ENCODE assay signal across 1 cellular context in the genomic region with DNA sequence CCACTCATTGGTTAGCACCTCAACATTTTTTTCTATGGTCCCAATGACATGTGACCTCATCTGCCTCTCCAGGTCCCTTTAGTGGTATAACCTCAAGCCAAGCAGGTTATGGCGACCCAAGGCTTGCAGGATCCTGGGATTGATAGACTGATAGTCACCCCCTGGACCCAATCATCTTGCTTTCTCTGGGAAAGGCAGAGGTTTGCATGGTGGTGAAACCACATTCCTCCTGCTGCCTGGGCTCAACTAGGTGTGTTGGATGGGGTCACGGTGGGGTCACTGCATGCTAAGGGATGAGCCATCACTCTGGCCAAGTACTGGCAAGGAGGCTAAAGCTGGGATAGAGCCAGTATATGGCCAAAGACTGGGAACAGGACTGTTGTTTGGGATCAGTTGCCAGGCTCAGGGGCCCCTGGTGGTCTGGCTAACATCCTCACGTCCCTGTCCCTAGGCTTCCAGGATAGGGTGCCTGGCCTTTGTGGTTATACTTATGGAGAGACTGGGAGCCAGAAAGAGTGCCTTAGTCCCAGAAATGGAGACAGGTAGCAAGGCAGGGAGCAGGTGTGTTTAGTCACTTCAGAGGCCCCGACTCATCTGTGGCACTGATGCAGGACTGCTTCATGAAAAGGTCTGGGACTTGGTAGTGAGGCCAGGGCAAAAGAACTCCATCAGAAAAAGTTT.
TF ChIP-seq lines count a peak whose summit lies in the region.

No MANE protein-coding gene starts in this region.

TF ChIP-seq in IMR-90, 13 proteins besides CTCF, POLR2A, EP300 and RAD21:
- TF ChIP-seq, protein P1, sequence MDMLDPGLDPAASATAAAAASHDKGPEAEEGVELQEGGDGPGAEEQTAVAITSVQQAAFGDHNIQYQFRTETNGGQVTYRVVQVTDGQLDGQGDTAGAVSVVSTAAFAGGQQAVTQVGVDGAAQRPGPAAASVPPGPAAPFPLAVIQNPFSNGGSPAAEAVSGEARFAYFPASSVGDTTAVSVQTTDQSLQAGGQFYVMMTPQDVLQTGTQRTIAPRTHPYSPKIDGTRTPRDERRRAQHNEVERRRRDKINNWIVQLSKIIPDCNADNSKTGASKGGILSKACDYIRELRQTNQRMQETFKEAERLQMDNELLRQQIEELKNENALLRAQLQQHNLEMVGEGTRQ (IDR thresholded peaks at IDR 0.05; ENCODE audit: low read depth, low read length) = no peak
- TF ChIP-seq RCOR1 (IDR thresholded peaks at IDR 0.05; ENCODE audit: insufficient replicate concordance, low read length) (no peak), RFX5 (IDR thresholded peaks at IDR 0.05; ENCODE audit: low read depth, low read length) (no peak), BHLHE40 (IDR thresholded peaks at IDR 0.05; ENCODE audit: low read depth, low read length) (no peak), FOS (IDR thresholded peaks at IDR 0.05; ENCODE audit: low read depth, low read length) (no peak), SMC3 (IDR thresholded peaks at IDR 0.05; ENCODE audit: low read depth, low read length) (no peak), MAFK (IDR thresholded peaks at IDR 0.05; ENCODE audit: low read depth, low read length) (no peak), MXI1 (IDR thresholded peaks at IDR 0.05; ENCODE audit: borderline replicate concordance, low read depth, low read length) (no peak), MAZ (IDR thresholded peaks at IDR 0.05; ENCODE audit: borderline replicate concordance, low read depth, low read length) (no peak), CEBPB (IDR thresholded peaks at IDR 0.05; ENCODE audit: low read depth, low read length) (no peak), NFE2L2 (IDR thresholded peaks at IDR 0.05; ENCODE audit: low read depth, low read length) (no peak), CHD1 (IDR thresholded peaks at IDR 0.05; ENCODE audit: low read depth, low read length) (no peak)
